Comparison of ENCODE assay signal across 17 cellular contexts in genomic region chr17:20530104-20530503, GRCh38. TPM values are rescaled to one million over a fixed set of nuclear protein-coding genes. Genes with fewer than 3 reads are reported as not detected.
"Had no signal": no experiment of that assay in that cellular context is flagged by ENCODE, and none has a peak within 500 bp of the region (broad histone marks: within the 10 kb centered on the region; RNA-seq: fewer than 3 reads in every experiment).

No MANE protein-coding gene starts in this region.

RNA-seq across cellular contexts. Expression of gene CDRT15L2, which starts 49.4 kb away (rescaled TPM):
- total RNA-seq: activated CD8-positive, alpha-beta memory T cell treated with anti-CD3 and anti-CD28 coated beads for 36 hours; aorta; breast epithelium; cerebellum; epithelial cell of proximal tubule; frontal cortex; heart left ventricle; left colon; lung; mononuclear cell; osteocyte; pulmonary artery endothelial cell; sciatic nerve; T-helper 1 cell treated with Interleukin-12 subunit alpha and Interleukin-12 subunit beta and Interleukin-4 antibody, amounts not matched to agents 30 ng/mL and 1 ng/mL, for 36 hours; urinary bladder had no signal
- polyA plus RNA-seq: aorta, heart left ventricle, lung, neural cell, thymus, urinary bladder had no signal
